ENCODE assay signal across 8 cellular contexts in the genomic region with DNA sequence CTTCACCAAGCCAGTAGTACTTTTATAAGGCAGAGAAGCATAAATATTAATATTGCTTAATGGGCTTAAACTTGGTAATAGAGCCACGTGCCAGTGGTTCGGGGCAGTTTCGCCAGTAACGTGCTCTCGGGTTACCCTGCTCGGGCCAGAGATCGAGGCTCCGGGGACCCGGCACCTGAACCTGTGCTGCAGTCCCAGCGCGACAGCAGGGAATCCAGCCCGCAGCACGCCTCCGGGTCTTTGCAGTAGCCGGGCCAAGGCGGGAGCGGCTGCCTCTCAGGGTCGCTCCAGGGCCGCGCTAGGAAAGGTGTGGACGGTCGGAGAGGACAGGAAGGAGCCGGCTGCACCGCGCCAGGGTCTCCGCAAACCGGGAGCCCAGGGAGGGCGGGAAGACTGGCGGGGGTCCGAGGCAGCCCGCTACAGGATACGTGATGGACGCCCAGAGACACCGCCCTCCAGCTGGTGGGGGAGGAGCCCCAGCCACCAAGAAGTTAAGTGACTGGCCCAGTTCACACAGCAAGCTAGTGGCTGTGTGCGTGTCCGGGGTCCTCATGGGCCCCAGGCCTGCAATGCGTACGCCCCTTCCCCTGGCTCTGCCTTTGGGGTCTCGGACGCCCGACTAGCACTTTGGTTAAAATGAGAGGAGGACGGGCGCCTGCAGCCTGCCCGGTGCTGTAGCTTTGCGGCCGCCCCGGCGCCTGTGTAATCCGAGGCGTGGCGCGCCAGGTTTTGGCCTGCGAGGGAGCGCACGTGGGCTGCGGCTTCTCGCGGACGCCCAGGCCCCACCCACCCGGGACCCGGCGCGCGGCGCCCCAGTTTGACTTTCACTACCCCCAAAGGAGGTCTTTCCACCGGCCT. TPM values are rescaled to one million over a fixed set of nuclear protein-coding genes. Genes with fewer than 3 reads are reported as not detected.
DNase-seq lines count a peak whose midpoint lies in the region; ATAC-seq and TF ChIP-seq lines count a peak whose summit lies in the region.

No MANE protein-coding gene starts in this region.

- H3K4me1 ChIP-seq in HCT116 (ENCODE audit: control insufficient read depth in 1 of 2, insufficient read depth in 2 of 2, low read length in 2 of 2) (peaks cover 10 to 31% of the 10 kb centered on the region in 2 experiments; a peak in 3 of 4 replicates), MM.1S (ENCODE audit: low read length) (no peaks in the 10 kb centered on the region; the same call in 1 of the 2 replicates), osteoblast (ENCODE audit: insufficient read depth, low read length) (peaks cover 13% of the 10 kb centered on the region), testis (peaks cover 20% of the 10 kb centered on the region)

- peak; percentile 72 for ATAC-seq in HCT116

- H4K20me1 ChIP-seq in HCT116 (ENCODE audit: insufficient read depth) = peaks cover 7% of the 10 kb centered on the region; the same call in 1 of the 2 replicates
- H4K20me1 ChIP-seq in MM.1S (ENCODE audit: insufficient read depth, low read length) = no peaks in the 10 kb centered on the region
- peaks cover 23% of the 10 kb centered on the region for H4K20me1 ChIP-seq in osteoblast (ENCODE audit: insufficient read depth, low read length)

- intact Hi-C loops in HCT116 (cut with micrococcal nuclease) (loop anchor here (2.0 kb wide), 1 partner anchor 50 kb away; no protein-coding TSS in a partner anchor), testis (cut with DNase I; ENCODE audit: low total_unique reads) (no loop called here)

- 0 out of 2 replicates have a peak, but pooled peaks cover 3% of the 10 kb centered on the region for H3F3A ChIP-seq in MM.1S (ENCODE audit: insufficient read depth, low read length)

- 0 to 1% methylated on average over 7 to 61 of the region's 66 CpGs for WGBS in testis, 2 donors

- no TSS peak for BruUV-seq in HCT116 (replicated peaks; lab: Mats Ljungman, UMichigan)

- POLR2A ChIA-PET in HCT116 (lab: Charles Lee) = interaction anchor here (0.6 to 1.6 kb wide), 4 partner anchors 12 to 314 kb away, joined by 3 to 6 read pairs (median 4); no protein-coding TSS in a partner anchor

- H3K79me2 ChIP-seq in HCT116 (ENCODE audit: insufficient read depth, low read length) = peaks cover 32% of the 10 kb centered on the region
- H3K79me2 ChIP-seq in MM.1S (ENCODE audit: low read length) = peaks cover 4% of the 10 kb centered on the region; the same call in 1 of the 2 replicates
- H3K79me2 ChIP-seq in osteoblast (ENCODE audit: insufficient read depth, low read length) = peaks cover 38% of the 10 kb centered on the region

- RAD21 ChIA-PET in HCT116 (lab: Charles Lee; ENCODE audit: low non-redundant PET in 1 of 2, low total read pairs in 2 of 2, uncharacterized antibody in 2 of 2, unreplicated experiment in 2 of 2) = no interaction called here

- peak; percentile 67 for TF ChIP-seq POLR2A in HCT116 (IDR thresholded peaks at IDR 0.05; ENCODE audit: borderline replicate concordance, extremely low read depth, insufficient read depth, insufficient read length)
- no peak for TF ChIP-seq POLR2A in testis (IDR thresholded peaks at IDR 0.05)

- H3K27ac ChIP-seq in HCT116 (ENCODE audit: low read depth, low read length) = peak overlapping the region; percentile 91
- peak overlapping the region; percentile 91 for H3K27ac ChIP-seq in MM.1S (ENCODE audit: low read length)
- peak overlapping the region; percentile 87 for H3K27ac ChIP-seq in osteoblast (ENCODE audit: low read depth, low read length)
- H3K27ac ChIP-seq in testis = peak overlapping the region; percentile 91 to 92

- TF ChIP-seq CTCF in HCT116 (IDR thresholded peaks at IDR 0.05 in 2 of 3, conservative IDR thresholded peaks at IDR 0.05 in 1 of 3; ENCODE audit: borderline replicate concordance in 1 of 3, insufficient read depth in 1 of 3, low read depth in 2 of 3, low read length in 2 of 3) (no peak), MM.1S (IDR thresholded peaks at IDR 0.05; ENCODE audit: low read length) (no peak), osteoblast (IDR thresholded peaks at IDR 0.05; ENCODE audit: extremely low read depth, low read depth, low read length) (no peak), testis (IDR thresholded peaks at IDR 0.05) (no peak)

- H3K9ac ChIP-seq in HCT116 (ENCODE audit: low read length) = peak overlapping the region; percentile 81
- H3K9ac ChIP-seq in MM.1S (ENCODE audit: low read length) = peak overlapping the region; percentile 85

- H3K27me3 ChIP-seq in HCT116 (ENCODE audit: insufficient read depth, low read length) (no peaks in the 10 kb centered on the region), MM.1S (replicated peaks; ENCODE audit: insufficient read depth, low read length) (no peaks in the 10 kb centered on the region), osteoblast (ENCODE audit: insufficient read depth, low read length) (no peaks in the 10 kb centered on the region), testis (no peaks in the 10 kb centered on the region)

- H3K4me3 ChIP-seq in HCT116 (replicated peaks in 1 of 2; ENCODE audit: low read depth in 1 of 2, low read length in 2 of 2) = peak overlapping the region; percentile 69 to 75
- peak overlapping the region; percentile 97 for H3K4me3 ChIP-seq in MM.1S (ENCODE audit: low read length)
- H3K4me3 ChIP-seq in osteoblast (ENCODE audit: insufficient read depth, low read length) = peak overlapping the region; percentile 95
- H3K4me3 ChIP-seq in testis = peak overlapping the region; percentile 78 to 83

- no peaks in the 10 kb centered on the region for H3K9me2 ChIP-seq in HCT116 (ENCODE audit: insufficient read depth)
- no peaks in the 10 kb centered on the region for H3K9me2 ChIP-seq in MM.1S (replicated peaks; ENCODE audit: insufficient read depth, low read length)

- TF ChIP-seq RAD21 in HCT116 (IDR thresholded peaks at IDR 0.05; ENCODE audit: low read depth) = 0 out of 2 replicates have a peak, but pooled peaks have one; percentile 0

- no peaks in the 10 kb centered on the region for H3K9me3 ChIP-seq in HCT116 (ENCODE audit: control insufficient read depth in 1 of 2, insufficient read depth in 1 of 2, low read depth in 1 of 2, low read length in 2 of 2)
- no peaks in the 10 kb centered on the region for H3K9me3 ChIP-seq in MM.1S (replicated peaks; ENCODE audit: insufficient read depth, low read length)
- no peaks in the 10 kb centered on the region for H3K9me3 ChIP-seq in osteoblast (ENCODE audit: low read depth, low read length)
- H3K9me3 ChIP-seq in testis = no peaks in the 10 kb centered on the region

- CTCF ChIA-PET in HCT116 (lab: Charles Lee) = interaction anchor here (0.8 to 2.7 kb wide), 7 partner anchors 12 to 393 kb away, joined by 3 to 5 read pairs (median 4); no protein-coding TSS in a partner anchor

- H2AFZ ChIP-seq in HCT116 (ENCODE audit: low read depth, low read length, poor library complexity, severe bottlenecking) (peak overlapping the region; percentile 91), MM.1S (ENCODE audit: low read length) (peak overlapping the region; percentile 94), osteoblast (ENCODE audit: low read length) (peak overlapping the region; percentile 97)

- no peaks in the 10 kb centered on the region for H3K36me3 ChIP-seq in HCT116 (ENCODE audit: control insufficient read depth in 1 of 2, insufficient read depth in 2 of 2, low read length in 2 of 2)
- H3K36me3 ChIP-seq in MM.1S (replicated peaks; ENCODE audit: insufficient read depth, low read length) = no peaks in the 10 kb centered on the region
- H3K36me3 ChIP-seq in osteoblast (ENCODE audit: insufficient read depth, low read length) = no peaks in the 10 kb centered on the region
- H3K36me3 ChIP-seq in testis (ENCODE audit: low read depth, missing control alignments) = no peaks in the 10 kb centered on the region

- peak overlapping the region; percentile 92 for H3K4me2 ChIP-seq in HCT116 (ENCODE audit: low read length)
- peak overlapping the region; percentile 82 for H3K4me2 ChIP-seq in MM.1S (ENCODE audit: low read depth, low read length)
- H3K4me2 ChIP-seq in osteoblast (ENCODE audit: insufficient read depth, low read length) = peak overlapping the region; percentile 77

- DNase-seq in GM04503 (ENCODE audit: low read depth) (peak; percentile 58), HCT116 (ENCODE audit: low read depth, low spot score) (peak; percentile 67), MM.1S (peak; percentile 86), SK-N-DZ (ENCODE audit: low spot score) (peak; percentile 90), glomerular visceral epithelial cell (ENCODE audit: extremely low spot score) (peak; percentile 77), osteoblast (ENCODE audit: insufficient read length, low spot score, missing footprints) (peak; percentile 98), testis (peak; percentile 91)
- DNase-seq in activated naive CD4-positive, alpha-beta T cell treated with anti-CD3 and anti-CD28 coated beads, Interleukin-2, amount 50 U/mL, for 16 hours = peak; percentile 88

TF ChIP-seq in HCT116, 20 proteins besides CTCF, POLR2A, EP300 and RAD21:
- TF ChIP-seq, protein P1, sequence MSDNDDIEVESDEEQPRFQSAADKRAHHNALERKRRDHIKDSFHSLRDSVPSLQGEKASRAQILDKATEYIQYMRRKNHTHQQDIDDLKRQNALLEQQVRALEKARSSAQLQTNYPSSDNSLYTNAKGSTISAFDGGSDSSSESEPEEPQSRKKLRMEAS (IDR thresholded peaks at IDR 0.05) = peak; percentile 85
- TF ChIP-seq SP1 (IDR thresholded peaks at IDR 0.05; ENCODE audit: low read depth) (peak; percentile 97), ZNF274 (IDR thresholded peaks at IDR 0.05; ENCODE audit: low read depth, low read length) (no peak), CBX3 (IDR thresholded peaks at IDR 0.05; ENCODE audit: low read depth) (peak; percentile 89), JUND (IDR thresholded peaks at IDR 0.05) (peak; percentile 76), ZFX (IDR thresholded peaks at IDR 0.05) (no peak), POLR2AphosphoS5 (IDR thresholded peaks at IDR 0.05; ENCODE audit: low read depth, low read length) (peak; percentile 79), SIN3A (IDR thresholded peaks at IDR 0.05; ENCODE audit: low read depth) (peak; percentile 83; the same call in 1 of the 2 replicates), TCF7L2 (IDR thresholded peaks at IDR 0.05; ENCODE audit: borderline replicate concordance, extremely low read depth, insufficient read depth, insufficient read length) (peak; percentile 56), CEBPB (IDR thresholded peaks at IDR 0.05; ENCODE audit: low read depth) (no peak)
- TF ChIP-seq, protein P2, sequence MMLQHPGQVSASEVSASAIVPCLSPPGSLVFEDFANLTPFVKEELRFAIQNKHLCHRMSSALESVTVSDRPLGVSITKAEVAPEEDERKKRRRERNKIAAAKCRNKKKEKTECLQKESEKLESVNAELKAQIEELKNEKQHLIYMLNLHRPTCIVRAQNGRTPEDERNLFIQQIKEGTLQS (IDR thresholded peaks at IDR 0.05) = no peak

RNA-seq across cellular contexts. Expression of a gene that starts 1.2 kb away (rescaled TPM):
- total RNA-seq in HCT116 (2021; ENCODE audit: unreplicated experiment) (37.8 TPM), osteoblast (30.4 and 38.3 TPM in 2 replicates), testis (10 to 100 TPM; 67.3 to 67.8 TPM)
- polyA plus RNA-seq in HCT116 (2012) = 21.4 and 22.0 TPM in 2 replicates
- 13.0 and 15.0 TPM in 2 replicates for polyA plus RNA-seq in SK-N-DZ (2014; cell fraction: cytosol; rRNA removed)
- polyA plus RNA-seq in SK-N-DZ (2014; cell fraction: nucleus; rRNA removed) = 33.6 and 52.2 TPM in 2 replicates
- 27.8 TPM for polyA plus RNA-seq in testis (ENCODE audit: insufficient read depth, low read depth, low replicate concordance)

Comparison
In these comparisons a context has a peak if more than half of its experiments do, and no peak if none do; other contexts are left out.
1. Peak in every context shown above with its lines: DNase-seq, ATAC-seq, H3K4me3 ChIP-seq and H3K27ac ChIP-seq.